1 cellular context compared by ENCODE assay signal in the genomic region with DNA sequence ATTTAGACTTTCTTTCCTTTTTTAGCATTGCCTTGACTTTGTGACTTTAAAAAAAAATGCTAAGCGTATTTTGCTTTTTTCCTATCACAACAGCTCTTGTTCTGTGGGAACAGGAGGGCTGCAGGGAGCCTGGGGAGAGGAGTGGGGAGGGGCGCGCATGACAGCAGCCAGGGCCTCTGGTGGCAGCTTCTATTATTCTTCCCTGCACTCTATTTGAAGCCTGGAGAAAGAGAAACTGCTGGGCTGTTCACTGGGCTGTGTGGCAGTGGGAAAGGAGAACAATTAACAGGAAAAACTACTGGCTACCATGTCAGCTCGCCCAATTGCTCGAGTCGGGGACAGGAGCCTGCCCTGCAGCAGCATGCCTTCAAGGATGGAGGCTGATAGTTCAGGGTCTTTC.
TF ChIP-seq lines count a peak whose summit lies in the region.

No MANE protein-coding gene starts in this region.

TF ChIP-seq in WTC11, 78 proteins besides CTCF, POLR2A, EP300 and RAD21 (continued from another document):
- TF ChIP-seq CBFB (CRISPR knock-in tag; IDR thresholded peaks at IDR 0.05; ENCODE audit: low read depth), result no peak
